8 cellular contexts compared by ENCODE assay signal in the genomic region with DNA sequence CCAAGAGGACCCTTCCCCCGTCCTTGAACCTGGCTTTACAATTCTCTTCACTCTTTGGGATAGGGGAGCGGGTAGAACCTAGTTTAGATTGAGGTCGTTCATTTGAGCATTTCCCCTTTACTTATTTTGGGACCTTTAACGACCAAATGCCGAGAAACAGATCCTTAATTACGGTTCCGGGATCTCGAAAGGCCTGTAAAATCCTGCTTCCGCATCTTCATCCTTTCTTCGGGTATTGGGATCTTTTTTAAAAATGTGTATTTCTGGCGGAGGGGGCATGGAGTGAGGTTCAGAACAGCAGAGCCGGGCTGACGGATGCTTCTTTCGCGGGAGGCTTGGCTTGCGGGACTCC. TPM values are rescaled to one million over a fixed set of nuclear protein-coding genes. Genes with fewer than 3 reads are reported as not detected.
DNase-seq lines count a peak whose midpoint lies in the region; ATAC-seq and TF ChIP-seq lines count a peak whose summit lies in the region.

No MANE protein-coding gene starts in this region.

- intact Hi-C loops in A673 (cut with micrococcal nuclease; ENCODE audit: unreplicated experiment) (loop anchor here (5.0 kb wide), 3 partner anchors 71 to 436 kb away; a partner anchor contains a TSS), mammary epithelial cell (cut with micrococcal nuclease) (loop anchor here (5.0 kb wide), 1 partner anchor 431 kb away; no protein-coding TSS in a partner anchor)

- CTCF ChIA-PET in A673 (lab: Charles Lee), result no interaction called here
- CTCF ChIA-PET in mammary epithelial cell (lab: Charles Lee; ENCODE audit: low non-redundant PET), result no interaction called here

- H3K9ac ChIP-seq in HUES48 (ENCODE audit: low read depth, low read length) (peak overlapping the region; percentile 94), mammary epithelial cell (ENCODE audit: insufficient read depth, low read length) (peak overlapping the region; percentile 93), muscle layer of colon (ENCODE audit: low read length) (peak overlapping the region; percentile 84)

- BruUV-seq in A673 (replicated peaks; lab: Mats Ljungman, UMichigan) (no TSS peak), mammary epithelial cell (replicated peaks; lab: Mats Ljungman, UMichigan) (TSS peak; percentile 74)

- DNase-seq in A673 (ENCODE audit: low spot score), result no peak
- DNase-seq in mammary epithelial cell, result no peak
- DNase-seq in OCI-M2 (lab: John Stamatoyannopoulos, UW; ENCODE audit: unreplicated experiment), result no peak
- no peak for DNase-seq in NCI-H187 treated with DMSO at 0.1 percent for 48 hours (lab: John Stamatoyannopoulos, UW)
- DNase-seq in hippocampal formation (lab: John Stamatoyannopoulos, UW), result no peak

- no peaks in the 10 kb centered on the region for H3K27me3 ChIP-seq in A673 (replicated peaks; ENCODE audit: insufficient read depth, low read depth, low read length, poor library complexity)
- no peaks in the 10 kb centered on the region for H3K27me3 ChIP-seq in HUES48 (ENCODE audit: control insufficient read depth, insufficient read depth, low read length)
- no peaks in the 10 kb centered on the region for H3K27me3 ChIP-seq in mammary epithelial cell (ENCODE audit: insufficient read depth, low read length)
- H3K27me3 ChIP-seq in muscle layer of colon (ENCODE audit: control insufficient read depth in 1 of 2, insufficient read depth in 2 of 2, low read length in 2 of 2), result no peaks in the 10 kb centered on the region

- ATAC-seq in HG02885 (IDR thresholded peaks at IDR 0.05; ENCODE audit: poor library complexity, unreplicated experiment), result no peak

- H3K4me1 ChIP-seq in A673 (ENCODE audit: insufficient read depth, low read length, poor library complexity, severe bottlenecking), result peaks cover 28% of the 10 kb centered on the region
- H3K4me1 ChIP-seq in HUES48 (ENCODE audit: control insufficient read depth, insufficient read depth, low read length), result peaks cover 13% of the 10 kb centered on the region
- peaks cover 12% of the 10 kb centered on the region for H3K4me1 ChIP-seq in mammary epithelial cell (ENCODE audit: insufficient read depth, low read length)
- peaks cover 25% of the 10 kb centered on the region for H3K4me1 ChIP-seq in muscle layer of colon (ENCODE audit: insufficient read depth, low read length)

- H3K4me2 ChIP-seq in mammary epithelial cell (ENCODE audit: insufficient read depth, low read depth, low read length), result peak overlapping the region; percentile 89

- POLR2A ChIA-PET in A673 (lab: Charles Lee; ENCODE audit: low non-redundant PET), result no interaction called here

- peak overlapping the region; percentile 95 for H2AFZ ChIP-seq in mammary epithelial cell (ENCODE audit: low read depth, low read length)

- H3K9me3 ChIP-seq in A673 (ENCODE audit: low read depth, low read length, poor library complexity, severe bottlenecking) (no peaks in the 10 kb centered on the region), HUES48 (ENCODE audit: control insufficient read depth, insufficient read depth, low read length) (no peaks in the 10 kb centered on the region), mammary epithelial cell (replicated peaks; ENCODE audit: insufficient read depth, low read length) (no peaks in the 10 kb centered on the region), muscle layer of colon (ENCODE audit: low read length) (no peaks in the 10 kb centered on the region)

- dilution Hi-C loops in mammary epithelial cell (cut with HindIII; ENCODE audit: low sequenced_read_pairs), result no loop called here

- H3K27ac ChIP-seq in A673 (ENCODE audit: low read depth, low read length, poor library complexity, severe bottlenecking), result peak overlapping the region; percentile 97
- H3K27ac ChIP-seq in HUES48 (ENCODE audit: low read depth, low read length), result peak overlapping the region; percentile 77
- H3K27ac ChIP-seq in mammary epithelial cell (ENCODE audit: insufficient read depth, low read depth, low read length), result peak overlapping the region; percentile 96
- H3K27ac ChIP-seq in muscle layer of colon (ENCODE audit: low read depth, low read length), result peak overlapping the region; percentile 92

- WGBS in mammary epithelial cell (ENCODE audit: low coverage, missing lambda C conversion rate), result 4% methylated on average over 10 of the region's 16 CpGs

- in situ Hi-C loops in mammary epithelial cell (cut with MboI; ENCODE audit: low sequenced_read_pairs in 2 of 2), result no loop called here

- peaks cover 51% of the 10 kb centered on the region for H3K79me2 ChIP-seq in mammary epithelial cell (ENCODE audit: insufficient read depth, low read length)

- no peak for TF ChIP-seq CTCF in A673 (conservative IDR thresholded peaks at IDR 0.05; ENCODE audit: low read depth, low read length)
- TF ChIP-seq CTCF in mammary epithelial cell (conservative IDR thresholded peaks at IDR 0.05 in 1 of 2, IDR thresholded peaks at IDR 0.05 in 1 of 2; ENCODE audit: extremely low read depth in 1 of 2, insufficient read depth in 1 of 2, low read depth in 1 of 2, low read length in 2 of 2), result no peak

- peak overlapping the region; percentile 66 for H3K4me3 ChIP-seq in A673 (ENCODE audit: low read depth, low read length, poor library complexity, severe bottlenecking)
- peak overlapping the region; percentile 97 for H3K4me3 ChIP-seq in HUES48 (ENCODE audit: low read depth, low read length)
- peak overlapping the region; percentile 65 to 94 (median 88) for H3K4me3 ChIP-seq in mammary epithelial cell (replicated peaks in 1 of 3; ENCODE audit: insufficient read depth in 1 of 3, low read depth in 2 of 3, low read length in 3 of 3)
- peak overlapping the region; percentile 52 to 91 for H3K4me3 ChIP-seq in muscle layer of colon (ENCODE audit: low read depth in 1 of 2, low read length in 2 of 2)

- H4K20me1 ChIP-seq in mammary epithelial cell (ENCODE audit: insufficient read depth, low read length), result no peaks in the 10 kb centered on the region

- H3K36me3 ChIP-seq in A673 (ENCODE audit: insufficient read depth, low read length, poor library complexity, severe bottlenecking) (no peaks in the 10 kb centered on the region), HUES48 (ENCODE audit: control insufficient read depth, insufficient read depth, low read length) (no peaks in the 10 kb centered on the region), mammary epithelial cell (ENCODE audit: insufficient read depth, low read length) (no peaks in the 10 kb centered on the region), muscle layer of colon (ENCODE audit: insufficient read depth, low read length) (no peaks in the 10 kb centered on the region)

RNA-seq across cellular contexts. Expression of a gene that starts 0.4 kb away (rescaled TPM):
- total RNA-seq in A673 (2021) (85.9 and 86.7 TPM in 2 replicates), mammary epithelial cell (100 to 1,000 TPM in 1 of 2 donors, 10 to 100 TPM in 1; 56.7 to 217 TPM)
- 26.3 TPM for polyA plus RNA-seq in mammary epithelial cell
- 133 TPM for polyA minus RNA-seq in mammary epithelial cell
